Comparison of ENCODE assay signal across 17 cellular contexts in genomic region chr1:203037509-203038190, GRCh38. TPM values are rescaled to one million over a fixed set of nuclear protein-coding genes. Genes with fewer than 3 reads are reported as not detected.
A peak's percentile ranks its signal among the peaks of the same experiment; 100 is the strongest.
DNase-seq lines count a peak whose midpoint lies in the region; ATAC-seq, FAIRE-seq and TF ChIP-seq lines count a peak whose summit lies in the region.
"Had no signal": no experiment of that assay in that cellular context is flagged by ENCODE, and none has a peak within 500 bp of the region (broad histone marks: within the 10 kb centered on the region; RNA-seq: fewer than 3 reads in every experiment).

No MANE protein-coding gene starts in this region.

- H3K4me3 ChIP-seq in dorsolateral prefrontal cortex (peak overlapping the region in 1 of 59 donors; percentile 13), HepG2 (replicated peaks in 1 of 3; ENCODE audit: insufficient read depth in 1 of 3, low read depth in 2 of 3, low read length in 3 of 3) (no peak overlapping the region), spleen (no peak overlapping the region)
- H3K4me3 ChIP-seq: body of pancreas had no signal

- 33% methylated on average over 8 of the region's 10 CpGs for WGBS in HepG2 (ENCODE audit: low lambda C conversion rate)
- WGBS in spleen, 5 donors = 52 to 87% (median 69%) methylated on average over 10 of the region's 10 CpGs

- no peak overlapping the region for H3K27ac Mint-ChIP-seq in natural killer cell treated with Interleukin-12 subunit alpha and Interleukin-12 subunit beta and Interleukin-15 and Interleukin-18, amount 100 ng/mL, for 72 hours
- no peak overlapping the region for H3K27ac Mint-ChIP-seq in natural killer cell
- peak overlapping the region in 2 of 3 experiments; percentile 72 to 86 for H3K27ac Mint-ChIP-seq in nephron
- H3K27ac Mint-ChIP-seq: activated T-helper 2 cell treated with anti-CD3 and anti-CD28 coated beads, Interferon-gamma antibody, Interleukin-2, Interleukin-4, amounts not matched to agents 10 μg/mL and 5 μg/mL and 100 μg/mL, durations not matched to agents 14 hours and 24 hours and 36 hours had no signal

- H3K4me3 Mint-ChIP-seq in natural killer cell treated with Interleukin-12 subunit alpha and Interleukin-12 subunit beta and Interleukin-15 and Interleukin-18, amount 100 ng/mL, for 72 hours = no peak overlapping the region
- no peak overlapping the region for H3K4me3 Mint-ChIP-seq in natural killer cell
- H3K4me3 Mint-ChIP-seq in nephron = peak overlapping the region in 2 of 3 experiments; percentile 4 to 24

- no peak overlapping the region for H3K9ac ChIP-seq in HepG2 (ENCODE audit: insufficient read depth, low read depth, low read length)

- no peak for TF ChIP-seq RAD21 in HepG2 (CRISPR knock-in tag; IDR thresholded peaks at IDR 0.05)

- TF ChIP-seq EP300 in HepG2 (IDR thresholded peaks at IDR 0.05; ENCODE audit: low read depth in 2 of 2, low read length in 2 of 2) (no peak), HepG2 (CRISPR knock-in tag; IDR thresholded peaks at IDR 0.05; ENCODE audit: borderline replicate concordance) (no peak)

- no peaks in the 10 kb centered on the region for H3K36me3 Mint-ChIP-seq in natural killer cell treated with Interleukin-12 subunit alpha and Interleukin-12 subunit beta and Interleukin-15 and Interleukin-18, amount 100 ng/mL, for 72 hours
- H3K36me3 Mint-ChIP-seq in natural killer cell (no peaks in the 10 kb centered on the region), nephron (ENCODE audit: low read depth) (peaks cover 5% of the 10 kb centered on the region)

- H3K27me3 Mint-ChIP-seq in natural killer cell treated with Interleukin-12 subunit alpha and Interleukin-12 subunit beta and Interleukin-15 and Interleukin-18, amount 100 ng/mL, for 72 hours = peaks cover 6 to 8% of the 10 kb centered on the region in 2 donors
- H3K27me3 Mint-ChIP-seq in natural killer cell (ENCODE audit: low read depth in 2 of 2) (peaks cover 6 to 8% of the 10 kb centered on the region in 2 donors), nephron (ENCODE audit: low read depth) (no peaks in the 10 kb centered on the region)

- peak; percentile 44 for DNase-seq in natural killer cell treated with Interleukin-12 subunit alpha and Interleukin-12 subunit beta and Interleukin-15 and Interleukin-18, amount 100 ng/mL, for 72 hours (ENCODE audit: low spot score)
- DNase-seq in natural killer cell (no peak), dorsolateral prefrontal cortex (no peak), HepG2 (ENCODE audit: low spot score) (no peak), spleen (no peak), GM13977 (ENCODE audit: low spot score) (no peak), NOMO-1 (lab: John Stamatoyannopoulos, UW; ENCODE audit: unreplicated experiment in 2 of 2) (no peak)
- DNase-seq: activated CD4-positive, alpha-beta T cell treated with anti-CD3 and anti-CD28 coated beads, Interleukin-2, amount 50 U/mL, for 48 hours; KBM-7; NCI-H146; NCI-H524 treated with DMSO at 0.1 percent for 48 hours; small intestine had no signal

- POLR2A ChIA-PET in HepG2 (lab: Yijun Ruan, JAX) = no interaction called here

- no peak for ATAC-seq in natural killer cell treated with Interleukin-12 subunit alpha and Interleukin-12 subunit beta and Interleukin-15 and Interleukin-18, amount 100 ng/mL, for 72 hours
- ATAC-seq in natural killer cell = no peak
- ATAC-seq in HepG2 = no peak
- ATAC-seq: body of pancreas had no signal

- peaks cover 0 to 8% of the 10 kb centered on the region in 2 donors for H3K4me1 Mint-ChIP-seq in natural killer cell treated with Interleukin-12 subunit alpha and Interleukin-12 subunit beta and Interleukin-15 and Interleukin-18, amount 100 ng/mL, for 72 hours (ENCODE audit: low read depth in 2 of 2)
- H3K4me1 Mint-ChIP-seq in natural killer cell (peaks cover 6% of the 10 kb centered on the region in 2 donors), nephron (peaks cover 83% of the 10 kb centered on the region)

- no peak overlapping the region for H3K4me2 ChIP-seq in HepG2 (ENCODE audit: low read depth, low read length)

- H2AFZ ChIP-seq in HepG2 (ENCODE audit: low read length) = no peak overlapping the region

- H3K9me3 Mint-ChIP-seq in natural killer cell treated with Interleukin-12 subunit alpha and Interleukin-12 subunit beta and Interleukin-15 and Interleukin-18, amount 100 ng/mL, for 72 hours = no peaks in the 10 kb centered on the region
- H3K9me3 Mint-ChIP-seq in natural killer cell (no peaks in the 10 kb centered on the region), nephron (no peaks in the 10 kb centered on the region)
- H3K9me3 Mint-ChIP-seq: activated T-helper 2 cell treated with anti-CD3 and anti-CD28 coated beads, Interferon-gamma antibody, Interleukin-2, Interleukin-4, amounts not matched to agents 10 μg/mL and 5 μg/mL and 100 μg/mL, durations not matched to agents 14 hours and 24 hours and 36 hours had no signal

- H3K4me1 ChIP-seq in HepG2 (ENCODE audit: insufficient read depth, low read length) (no peaks in the 10 kb centered on the region), spleen (peaks cover 0 to 31% (median 15%) of the 10 kb centered on the region in 6 donors)
- H3K4me1 ChIP-seq: body of pancreas had no signal

- TF ChIP-seq CTCF in natural killer cell (IDR thresholded peaks at IDR 0.05) = no peak
- no peak for TF ChIP-seq CTCF in dorsolateral prefrontal cortex (IDR thresholded peaks at IDR 0.05 in 54 of 56, conservative IDR thresholded peaks at IDR 0.05 in 2 of 56; ENCODE audit: low read depth in 1 of 56, partially characterized antibody in 56 of 56)
- no peak for TF ChIP-seq CTCF in nephron (IDR thresholded peaks at IDR 0.05; ENCODE audit: unreplicated experiment in 3 of 3)
- TF ChIP-seq CTCF in HepG2 (CRISPR knock-in tag; IDR thresholded peaks at IDR 0.05) = no peak
- TF ChIP-seq CTCF in spleen (IDR thresholded peaks at IDR 0.05 in 8 of 11, conservative IDR thresholded peaks at IDR 0.05 in 3 of 11) = no peak
- TF ChIP-seq CTCF in GM13977 (IDR thresholded peaks at IDR 0.05; ENCODE audit: extremely low read depth, insufficient read depth, missing control alignments) = no peak

- in situ Hi-C loops in HepG2 (cut with HindIII; ENCODE audit: extremely low pct_ligation_motif_present, low pct_unique_long_range_greater_than_20kb) (loop anchor here (5.0 kb wide), 2 partner anchors 180 to 235 kb away; no protein-coding TSS in a partner anchor), GM13977 (cut with MboI; ENCODE audit: low pct_unique_long_range_greater_than_20kb, low sequenced_read_pairs, unreplicated experiment) (loop anchor here (10.0 kb wide), 1 partner anchor 187 kb away; the partner anchor contains the start of gene CHIT1)

- no peaks in the 10 kb centered on the region for H3K79me2 ChIP-seq in HepG2 (ENCODE audit: insufficient read depth, low read length)

- H3K27ac ChIP-seq in dorsolateral prefrontal cortex (peak overlapping the region in 47 of 59 donors; percentile 1 to 88 (median 61)), HepG2 (ENCODE audit: extremely low read length, insufficient read depth, low read length) (no peak overlapping the region), spleen (no peak overlapping the region)
- H3K27ac ChIP-seq: body of pancreas had no signal

- TF ChIP-seq POLR2A in HepG2 (IDR thresholded peaks at IDR 0.05; ENCODE audit: insufficient read depth in 1 of 2, low read depth in 2 of 2, low read length in 2 of 2) = no peak
- no peak for TF ChIP-seq POLR2A in spleen (IDR thresholded peaks at IDR 0.05)

- H4K20me1 ChIP-seq in HepG2 (ENCODE audit: insufficient read depth, low read length) = peaks cover 5% of the 10 kb centered on the region; the same call in 1 of the 2 replicates

- H3K9me3 ChIP-seq in HepG2 (ENCODE audit: low read length) (no peaks in the 10 kb centered on the region), spleen (no peaks in the 10 kb centered on the region)
- H3K9me3 ChIP-seq: body of pancreas had no signal

- CTCF ChIA-PET in HepG2 (lab: Yijun Ruan, JAX; ENCODE audit: low intra/inter-chr PET ratio, low total read pairs) = interaction anchor here (1.1 kb wide), 1 partner anchor 178 kb away, joined by 3 read pairs; no protein-coding TSS in a partner anchor

- no peaks in the 10 kb centered on the region for H3K36me3 ChIP-seq in HepG2 (replicated peaks in 1 of 2; ENCODE audit: control insufficient read depth in 1 of 2, insufficient read depth in 2 of 2, low read length in 2 of 2)
- no peaks in the 10 kb centered on the region for H3K36me3 ChIP-seq in spleen

- intact Hi-C loops in natural killer cell (cut with micrococcal nuclease) (no loop called here), dorsolateral prefrontal cortex (cut with DNase I) (loop anchor here (2.0 to 5.0 kb wide), 7 partner anchors 80 to 300 kb away; partner anchors contain the start of gene ADORA1 (in 1 of the 2)), HepG2 (cut with micrococcal nuclease; ENCODE audit: unreplicated experiment) (loop anchor here (2.0 to 5.0 kb wide), 3 partner anchors 67 to 231 kb away; no protein-coding TSS in a partner anchor), spleen (cut with DNase I; ENCODE audit: low total_unique reads) (no loop called here)

- no TSS peak for BruUV-seq in HepG2 (replicated peaks; lab: Mats Ljungman, UMichigan)

- FAIRE-seq in HepG2 (lab: Jason Lieb, UNC) = no peak
- FAIRE-seq: small intestine had no signal

- H3K27me3 ChIP-seq in dorsolateral prefrontal cortex = no peaks in the 10 kb centered on the region
- H3K27me3 ChIP-seq in HepG2 (ENCODE audit: control insufficient read depth in 1 of 2, insufficient read depth in 2 of 2, low read length in 2 of 2) = peaks cover 2 to 29% of the 10 kb centered on the region in 2 experiments; a peak in 3 of 5 replicates
- H3K27me3 ChIP-seq in spleen (replicated peaks in 1 of 7) = peaks cover 0 to 26% (median 0%) of the 10 kb centered on the region in 7 donors
- H3K27me3 ChIP-seq: body of pancreas had no signal

RNA-seq across cellular contexts. Expression of gene PPFIA4, which starts 11.4 kb away (rescaled TPM):
- total RNA-seq in natural killer cell treated with Interleukin-12 subunit alpha and Interleukin-12 subunit beta and Interleukin-15 and Interleukin-18, amount 100 ng/mL, for 72 hours = 10 to 100 TPM; 19.6 to 44.7 TPM
- total RNA-seq in natural killer cell (under 1 TPM; 0.18 to 0.88 (median 0.33) TPM), dorsolateral prefrontal cortex (100 to 1,000 TPM in 106 of 120 experiments, 10 to 100 TPM in 14; 47.1 to 253 (median 140) TPM), HepG2 (2016; rRNA removed; fragmentation: Illumina TruSeq; extraction: Trizol) (not detected in 2 replicates), spleen (10 to 100 TPM in 2 of 7 donors, 1 to 10 TPM in 5; 2.5 to 12.0 (median 6.6) TPM)
- not detected in 2 replicates for total RNA-seq in HepG2 (2016; cell fraction: cytosol; rRNA removed; fragmentation: Illumina TruSeq; extraction: Trizol; ENCODE audit: low read depth)
- 0.15 TPM in 1 of 2 replicates, not detected in the other for total RNA-seq in HepG2 (2016; cell fraction: insoluble cytoplasmic fraction; rRNA removed; fragmentation: Illumina TruSeq; extraction: Trizol)
- not detected in 2 replicates for total RNA-seq in HepG2 (2016; cell fraction: membrane; rRNA removed; fragmentation: Illumina TruSeq; extraction: Trizol)
- total RNA-seq in HepG2 (2016; cell fraction: nucleus; rRNA removed; fragmentation: Illumina TruSeq; extraction: Trizol) = 0.12 TPM in 1 of 2 replicates, not detected in the other
- polyA plus RNA-seq in HepG2 (2011; rRNA removed) (5.4 and 6.4 TPM in 2 replicates), spleen (1 to 10 TPM in 1 of 3 donors, under 1 TPM in 2; 0.21 to 2.2 (median 0.52) TPM)
- 0.67 and 1.6 TPM in 2 replicates for polyA plus RNA-seq in HepG2 (2011; cell fraction: cytosol; rRNA removed)
- polyA plus RNA-seq in HepG2 (2011; cell fraction: nucleus; rRNA removed) = 76.9 and 115 TPM in 2 replicates
- polyA plus RNA-seq in HepG2 (2012) = 3.1 and 4.4 TPM in 2 replicates
- polyA plus RNA-seq in HepG2 (2016; cell fraction: cytosol; fragmentation: Illumina TruSeq; extraction: Trizol; ENCODE audit: low read depth) = not detected in 2 replicates
- not detected in 2 replicates for polyA plus RNA-seq in HepG2 (2016; cell fraction: insoluble cytoplasmic fraction; fragmentation: Illumina TruSeq; extraction: Trizol; ENCODE audit: low read depth)
- polyA plus RNA-seq in HepG2 (2016; cell fraction: membrane; fragmentation: Illumina TruSeq; extraction: Trizol; ENCODE audit: low read depth) = not detected in 2 replicates
- 0.07 and 0.44 TPM in 2 replicates for polyA plus RNA-seq in HepG2 (2016; cell fraction: nucleus; fragmentation: Illumina TruSeq; extraction: Trizol; ENCODE audit: insufficient read depth, low read depth)
- polyA minus RNA-seq in HepG2 (2011; rRNA and poly(A)+ RNA removed; ENCODE audit: low replicate concordance) = 0.72 and 10.8 TPM in 2 replicates
- 0.49 and 0.62 TPM in 2 replicates for polyA minus RNA-seq in HepG2 (2011; cell fraction: cytosol; rRNA and poly(A)+ RNA removed)
- 19.8 and 25.9 TPM in 2 replicates for polyA minus RNA-seq in HepG2 (2011; cell fraction: nucleus; rRNA and poly(A)+ RNA removed)
- total RNA-seq: body of pancreas had no signal

RNA-seq across cellular contexts. Expression of gene TMEM183A, which starts 30.5 kb away (rescaled TPM):
- 10 to 100 TPM; 65.1 to 93.0 TPM for total RNA-seq in natural killer cell treated with Interleukin-12 subunit alpha and Interleukin-12 subunit beta and Interleukin-15 and Interleukin-18, amount 100 ng/mL, for 72 hours
- total RNA-seq in natural killer cell (100 to 1,000 TPM; 127 to 147 (median 143) TPM), dorsolateral prefrontal cortex (100 to 1,000 TPM in 5 of 120 experiments, 10 to 100 TPM in 115; 37.4 to 106 (median 77.4) TPM), HepG2 (2016; rRNA removed; fragmentation: Illumina TruSeq; extraction: Trizol) (82.0 and 85.4 TPM in 2 replicates), spleen (10 to 100 TPM; 47.6 to 61.9 (median 55.8) TPM)
- total RNA-seq in HepG2 (2016; cell fraction: cytosol; rRNA removed; fragmentation: Illumina TruSeq; extraction: Trizol; ENCODE audit: low read depth) = 117 and 147 TPM in 2 replicates
- total RNA-seq in HepG2 (2016; cell fraction: insoluble cytoplasmic fraction; rRNA removed; fragmentation: Illumina TruSeq; extraction: Trizol) = 82.0 and 82.7 TPM in 2 replicates
- 214 and 215 TPM in 2 replicates for total RNA-seq in HepG2 (2016; cell fraction: membrane; rRNA removed; fragmentation: Illumina TruSeq; extraction: Trizol)
- total RNA-seq in HepG2 (2016; cell fraction: nucleus; rRNA removed; fragmentation: Illumina TruSeq; extraction: Trizol) = 59.5 and 61.7 TPM in 2 replicates
- polyA plus RNA-seq in HepG2 (2011; rRNA removed) (56.2 and 59.7 TPM in 2 replicates), spleen (10 to 100 TPM; 30.3 to 40.7 (median 35.1) TPM)
- polyA plus RNA-seq in HepG2 (2011; cell fraction: cytosol; rRNA removed) = 65.4 and 69.6 TPM in 2 replicates
- polyA plus RNA-seq in HepG2 (2011; cell fraction: nucleus; rRNA removed) = 86.6 and 92.4 TPM in 2 replicates
- 28.1 and 30.6 TPM in 2 replicates for polyA plus RNA-seq in HepG2 (2012)
- polyA plus RNA-seq in HepG2 (2016; cell fraction: cytosol; fragmentation: Illumina TruSeq; extraction: Trizol; ENCODE audit: low read depth) = 140 and 156 TPM in 2 replicates
- polyA plus RNA-seq in HepG2 (2016; cell fraction: insoluble cytoplasmic fraction; fragmentation: Illumina TruSeq; extraction: Trizol; ENCODE audit: low read depth) = 69.4 and 76.0 TPM in 2 replicates
- 186 and 191 TPM in 2 replicates for polyA plus RNA-seq in HepG2 (2016; cell fraction: membrane; fragmentation: Illumina TruSeq; extraction: Trizol; ENCODE audit: low read depth)
- polyA plus RNA-seq in HepG2 (2016; cell fraction: nucleus; fragmentation: Illumina TruSeq; extraction: Trizol; ENCODE audit: insufficient read depth, low read depth) = 82.0 and 83.2 TPM in 2 replicates
- 142 and 277 TPM in 2 replicates for polyA minus RNA-seq in HepG2 (2011; rRNA and poly(A)+ RNA removed; ENCODE audit: low replicate concordance)
- polyA minus RNA-seq in HepG2 (2011; cell fraction: cytosol; rRNA and poly(A)+ RNA removed) = 22.9 and 28.1 TPM in 2 replicates
- 96.7 and 106 TPM in 2 replicates for polyA minus RNA-seq in HepG2 (2011; cell fraction: nucleus; rRNA and poly(A)+ RNA removed)

RNA-seq across cellular contexts. Expression of gene MYOG, which starts 48.2 kb away (rescaled TPM):
- not detected for total RNA-seq in natural killer cell treated with Interleukin-12 subunit alpha and Interleukin-12 subunit beta and Interleukin-15 and Interleukin-18, amount 100 ng/mL, for 72 hours
- total RNA-seq in natural killer cell = not detected
- under 1 TPM in 21 of 120 experiments, not detected in 99; 0.26 to 0.91 (median 0.38) TPM for total RNA-seq in dorsolateral prefrontal cortex
- not detected in 2 replicates for total RNA-seq in HepG2 (2016; rRNA removed; fragmentation: Illumina TruSeq; extraction: Trizol)
- not detected in 2 replicates for total RNA-seq in HepG2 (2016; cell fraction: cytosol; rRNA removed; fragmentation: Illumina TruSeq; extraction: Trizol; ENCODE audit: low read depth)
- total RNA-seq in HepG2 (2016; cell fraction: insoluble cytoplasmic fraction; rRNA removed; fragmentation: Illumina TruSeq; extraction: Trizol) = not detected in 2 replicates
- not detected in 2 replicates for total RNA-seq in HepG2 (2016; cell fraction: membrane; rRNA removed; fragmentation: Illumina TruSeq; extraction: Trizol)
- total RNA-seq in HepG2 (2016; cell fraction: nucleus; rRNA removed; fragmentation: Illumina TruSeq; extraction: Trizol) = not detected in 2 replicates
- not detected in 2 replicates for polyA plus RNA-seq in HepG2 (2011; rRNA removed)
- polyA plus RNA-seq in HepG2 (2011; cell fraction: cytosol; rRNA removed) = not detected in 2 replicates
- not detected in 2 replicates for polyA plus RNA-seq in HepG2 (2011; cell fraction: nucleus; rRNA removed)
- polyA plus RNA-seq in HepG2 (2012) = not detected in 2 replicates
- polyA plus RNA-seq in HepG2 (2016; cell fraction: cytosol; fragmentation: Illumina TruSeq; extraction: Trizol; ENCODE audit: low read depth) = not detected in 2 replicates
- polyA plus RNA-seq in HepG2 (2016; cell fraction: insoluble cytoplasmic fraction; fragmentation: Illumina TruSeq; extraction: Trizol; ENCODE audit: low read depth) = not detected in 2 replicates
- polyA plus RNA-seq in HepG2 (2016; cell fraction: membrane; fragmentation: Illumina TruSeq; extraction: Trizol; ENCODE audit: low read depth) = not detected in 2 replicates
- not detected in 2 replicates for polyA plus RNA-seq in HepG2 (2016; cell fraction: nucleus; fragmentation: Illumina TruSeq; extraction: Trizol; ENCODE audit: insufficient read depth, low read depth)
- not detected in 2 replicates for polyA minus RNA-seq in HepG2 (2011; rRNA and poly(A)+ RNA removed; ENCODE audit: low replicate concordance)
- not detected in 2 replicates for polyA minus RNA-seq in HepG2 (2011; cell fraction: cytosol; rRNA and poly(A)+ RNA removed)
- not detected in 2 replicates for polyA minus RNA-seq in HepG2 (2011; cell fraction: nucleus; rRNA and poly(A)+ RNA removed)
- total RNA-seq in spleen = not detected
- not detected for polyA plus RNA-seq in spleen
- total RNA-seq: activated T-helper 2 cell treated with anti-CD3 and anti-CD28 coated beads, Interferon-gamma antibody, Interleukin-2, Interleukin-4, amounts not matched to agents 10 μg/mL and 5 μg/mL and 100 μg/mL, durations not matched to agents 14 hours and 24 hours and 36 hours; body of pancreas; glomerular endothelial cell had no signal
- polyA plus RNA-seq: neural cell, small intestine had no signal

Comparison
In these comparisons a context has a peak if more than half of its experiments do, and no peak if none do; other contexts are left out.
1. H3K27ac Mint-ChIP-seq: peak in nephron (2 of 3); none in natural killer cell treated with Interleukin-12 subunit alpha and Interleukin-12 subunit beta and Interleukin-15 and Interleukin-18, amount 100 ng/mL, for 72 hours (0 of 2) and natural killer cell (0 of 2).
2. H3K4me3 Mint-ChIP-seq: peak in nephron (2 of 3); none in natural killer cell treated with Interleukin-12 subunit alpha and Interleukin-12 subunit beta and Interleukin-15 and Interleukin-18, amount 100 ng/mL, for 72 hours (single experiment) and natural killer cell (single experiment).
3. H3K27ac ChIP-seq: peak in dorsolateral prefrontal cortex (47 of 59); none in HepG2 (single experiment) and spleen (0 of 8).
4. intact Hi-C loops: an anchor here in dorsolateral prefrontal cortex (2.0 to 5.0 kb wide) and HepG2 (2.0 to 5.0 kb wide); none called in natural killer cell and spleen.